ENCODE assay signal across 1 cellular context in genomic region chr2:199463000-199463692, GRCh38.
TF ChIP-seq lines count a peak whose summit lies in the region.

No MANE protein-coding gene starts in this region.

TF ChIP-seq in HepG2, 621 proteins besides CTCF, POLR2A, EP300 and RAD21 (continued from another document and continues in another):
- no peak; the same call in 1 of the 2 replicates for TF ChIP-seq CENPBD1 (CRISPR knock-in tag; IDR thresholded peaks at IDR 0.05; ENCODE audit: borderline replicate concordance, low read depth)
- no peak for TF ChIP-seq DNMT1 (CRISPR knock-in tag; IDR thresholded peaks at IDR 0.05)
- no peak for TF ChIP-seq SMYD3 (CRISPR knock-in tag; IDR thresholded peaks at IDR 0.05)
- TF ChIP-seq CBX5 (CRISPR knock-in tag; IDR thresholded peaks at IDR 0.05; ENCODE audit: borderline replicate concordance), result peak; percentile 84; the same call in 1 of the 2 replicates
- TF ChIP-seq NFE2L1 (CRISPR knock-in tag; IDR thresholded peaks at IDR 0.05; ENCODE audit: borderline replicate concordance), result no peak
- TF ChIP-seq NCOR1 (IDR thresholded peaks at IDR 0.05; ENCODE audit: borderline replicate concordance, low read length), result no peak
- TF ChIP-seq HNF4A (CRISPR knock-in tag; IDR thresholded peaks at IDR 0.05), result peak; percentile 12; the same call in 1 of the 2 replicates
- no peak for TF ChIP-seq MXD4 (CRISPR knock-in tag; IDR thresholded peaks at IDR 0.05)
- no peak for TF ChIP-seq ESRRA (CRISPR knock-in tag; IDR thresholded peaks at IDR 0.05; ENCODE audit: low read depth)
- 0 out of 2 replicates have a peak, but pooled peaks have one; percentile 40 for TF ChIP-seq ZNF142 (CRISPR knock-in tag; IDR thresholded peaks at IDR 0.05)
- peak; percentile 42 for TF ChIP-seq IKZF4 (CRISPR knock-in tag; IDR thresholded peaks at IDR 0.05; ENCODE audit: borderline replicate concordance, low read depth, not compliant biosample characterization)
- TF ChIP-seq DRAP1 (CRISPR knock-in tag; IDR thresholded peaks at IDR 0.05), result no peak
- TF ChIP-seq ZNF34 (CRISPR knock-in tag; IDR thresholded peaks at IDR 0.05; ENCODE audit: borderline replicate concordance), result no peak
- TF ChIP-seq JUND (CRISPR knock-in tag; IDR thresholded peaks at IDR 0.05), result no peak
- TF ChIP-seq ZNF556 (CRISPR knock-in tag; IDR thresholded peaks at IDR 0.05; ENCODE audit: borderline replicate concordance), result 0 out of 2 replicates have a peak, but pooled peaks have one; percentile 74
- no peak for TF ChIP-seq ZNF879 (CRISPR knock-in tag; IDR thresholded peaks at IDR 0.05)
- no peak for TF ChIP-seq ZNF709 (CRISPR knock-in tag; IDR thresholded peaks at IDR 0.05)
- TF ChIP-seq RARA (CRISPR knock-in tag; IDR thresholded peaks at IDR 0.05), result peak; percentile 38; the same call in 1 of the 2 replicates
- TF ChIP-seq MLLT10 (CRISPR knock-in tag; IDR thresholded peaks at IDR 0.05), result no peak
- TF ChIP-seq ZBTB44 (CRISPR knock-in tag; IDR thresholded peaks at IDR 0.05), result no peak
- TF ChIP-seq NR2C2 (CRISPR knock-in tag; IDR thresholded peaks at IDR 0.05; ENCODE audit: borderline replicate concordance), result no peak
- TF ChIP-seq ZZZ3 (CRISPR knock-in tag; IDR thresholded peaks at IDR 0.05; ENCODE audit: borderline replicate concordance), result no peak
- TF ChIP-seq ZNF710 (CRISPR knock-in tag; IDR thresholded peaks at IDR 0.05; ENCODE audit: borderline replicate concordance), result no peak
- TF ChIP-seq ZNF589 (CRISPR knock-in tag; conservative IDR thresholded peaks at IDR 0.05), result no peak
- TF ChIP-seq ZMAT3 (CRISPR knock-in tag; conservative IDR thresholded peaks at IDR 0.05), result no peak; the same call in 1 of the 2 replicates
- peak; percentile 15; the same call in 1 of the 2 replicates for TF ChIP-seq SP2 (CRISPR knock-in tag; IDR thresholded peaks at IDR 0.05)
- TF ChIP-seq RARG (CRISPR knock-in tag; IDR thresholded peaks at IDR 0.05; ENCODE audit: low read depth), result no peak
- TF ChIP-seq ZNF773 (CRISPR knock-in tag; IDR thresholded peaks at IDR 0.05; ENCODE audit: borderline replicate concordance), result no peak
- TF ChIP-seq U2AF2 (IDR thresholded peaks at IDR 0.05; ENCODE audit: low read depth, low read length), result no peak
- TF ChIP-seq PHF20 (CRISPR knock-in tag; IDR thresholded peaks at IDR 0.05), result 0 out of 2 replicates have a peak, but pooled peaks have one; percentile 27
- TF ChIP-seq IKZF5 (CRISPR knock-in tag; IDR thresholded peaks at IDR 0.05), result no peak
- TF ChIP-seq POLR2AphosphoS2 (IDR thresholded peaks at IDR 0.05; ENCODE audit: low read depth, low read length), result no peak
- no peak for TF ChIP-seq ZXDC (CRISPR knock-in tag; IDR thresholded peaks at IDR 0.05)
- no peak for TF ChIP-seq NR2F2 (IDR thresholded peaks at IDR 0.05; ENCODE audit: borderline replicate concordance, low read depth)
- TF ChIP-seq ZBTB14 (CRISPR knock-in tag; IDR thresholded peaks at IDR 0.05), result no peak
- no peak for TF ChIP-seq ZNF558 (CRISPR knock-in tag; IDR thresholded peaks at IDR 0.05; ENCODE audit: borderline replicate concordance)
- TF ChIP-seq NFYC (CRISPR knock-in tag; IDR thresholded peaks at IDR 0.05), result no peak
- TF ChIP-seq SIN3B (IDR thresholded peaks at IDR 0.05; ENCODE audit: low read length), result no peak
- no peak for TF ChIP-seq STAT6 (CRISPR knock-in tag; IDR thresholded peaks at IDR 0.05; ENCODE audit: borderline replicate concordance)
- TF ChIP-seq ZNF83 (CRISPR knock-in tag; IDR thresholded peaks at IDR 0.05; ENCODE audit: borderline replicate concordance), result no peak
